Comparison of ENCODE assay signal across 1 cellular context in the genomic region with DNA sequence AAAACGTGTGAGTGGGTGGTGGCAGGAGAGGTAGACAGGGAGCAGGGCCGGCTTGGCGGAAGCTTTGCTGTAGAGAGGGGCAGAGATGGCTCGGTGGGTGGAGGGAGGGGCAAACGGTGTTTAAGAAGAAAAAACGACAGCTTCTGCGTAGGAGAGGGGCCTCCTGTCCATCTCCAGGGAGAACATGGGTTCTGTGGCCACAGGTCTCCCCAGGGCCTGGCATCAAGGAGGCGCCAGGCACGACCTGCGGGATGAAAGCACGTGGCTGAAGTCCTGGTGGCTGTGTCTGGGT.
A peak's percentile ranks its signal among the peaks of the same experiment; 100 is the strongest.
TF ChIP-seq lines count a peak whose summit lies in the region.

No MANE protein-coding gene starts in this region.

TF ChIP-seq in HepG2, 621 proteins besides CTCF, POLR2A, EP300 and RAD21 (continued from another document and continues in another):
- TF ChIP-seq MTA1 (CRISPR knock-in tag; IDR thresholded peaks at IDR 0.05; ENCODE audit: borderline replicate concordance) (no peak), ZNF264 (CRISPR knock-in tag; IDR thresholded peaks at IDR 0.05) (no peak), KLF11 (CRISPR knock-in tag; IDR thresholded peaks at IDR 0.05) (peak; percentile 71; the same call in 1 of the 2 replicates), PHF21A (CRISPR knock-in tag; IDR thresholded peaks at IDR 0.05) (no peak), ZNF563 (CRISPR knock-in tag; IDR thresholded peaks at IDR 0.05) (no peak), TBL1XR1 (IDR thresholded peaks at IDR 0.05; ENCODE audit: borderline replicate concordance, low read length, partially characterized antibody) (no peak), ETV5 (CRISPR knock-in tag; IDR thresholded peaks at IDR 0.05; ENCODE audit: borderline replicate concordance) (no peak), MEIS2 (CRISPR knock-in tag; IDR thresholded peaks at IDR 0.05) (no peak), TAF15 (IDR thresholded peaks at IDR 0.05; ENCODE audit: low read depth, low read length, poor library complexity, severe bottlenecking) (no peak), ZNF678 (CRISPR knock-in tag; IDR thresholded peaks at IDR 0.05) (no peak), NCOA2 (CRISPR knock-in tag; IDR thresholded peaks at IDR 0.05) (no peak), PHB2 (IDR thresholded peaks at IDR 0.05; ENCODE audit: partially characterized antibody) (no peak), ZNF605 (CRISPR knock-in tag; IDR thresholded peaks at IDR 0.05) (peak; percentile 86; the same call in 1 of the 2 replicates), ESRRA (CRISPR knock-in tag; IDR thresholded peaks at IDR 0.05; ENCODE audit: low read depth) (no peak), ZNF451 (CRISPR knock-in tag; IDR thresholded peaks at IDR 0.05) (peak; percentile 34; the same call in 1 of the 2 replicates), ZNF205 (CRISPR knock-in tag; IDR thresholded peaks at IDR 0.05) (0 out of 2 replicates have a peak, but pooled peaks have one; percentile 53), FOSL2 (CRISPR knock-in tag; IDR thresholded peaks at IDR 0.05) (no peak), ZNF317 (CRISPR knock-in tag; IDR thresholded peaks at IDR 0.05) (no peak), SP1 (IDR thresholded peaks at IDR 0.05) (no peak), SP1 (CRISPR knock-in tag; IDR thresholded peaks at IDR 0.05) (peak; percentile 77), CHD4 (IDR thresholded peaks at IDR 0.05; ENCODE audit: borderline replicate concordance, low read length) (0 out of 2 replicates have a peak, but pooled peaks have one; percentile 42), ZNF468 (CRISPR knock-in tag; IDR thresholded peaks at IDR 0.05) (no peak), SIX1 (CRISPR knock-in tag; IDR thresholded peaks at IDR 0.05; ENCODE audit: borderline replicate concordance) (no peak), ZNF431 (CRISPR knock-in tag; IDR thresholded peaks at IDR 0.05; ENCODE audit: borderline replicate concordance, low read depth) (0 out of 2 replicates have a peak, but pooled peaks have one; percentile 50), SALL2 (CRISPR knock-in tag; IDR thresholded peaks at IDR 0.05) (no peak), ZFP90 (CRISPR knock-in tag; IDR thresholded peaks at IDR 0.05; ENCODE audit: borderline replicate concordance) (no peak), FOXM1 (CRISPR knock-in tag; IDR thresholded peaks at IDR 0.05) (no peak), TCF7L2 (IDR thresholded peaks at IDR 0.05; ENCODE audit: low read depth, low read length) (no peak), NR3C1 (CRISPR knock-in tag; IDR thresholded peaks at IDR 0.05) (no peak), AHR (CRISPR knock-in tag; IDR thresholded peaks at IDR 0.05) (peak; percentile 60; the same call in 1 of the 2 replicates), ARNT (IDR thresholded peaks at IDR 0.05) (no peak), PRMT3 (CRISPR knock-in tag; IDR thresholded peaks at IDR 0.05; ENCODE audit: borderline replicate concordance, low read depth) (no peak), ZNF337 (CRISPR knock-in tag; IDR thresholded peaks at IDR 0.05; ENCODE audit: borderline replicate concordance, low read depth) (no peak), YY1 (IDR thresholded peaks at IDR 0.05; ENCODE audit: insufficient read depth, insufficient replicate concordance, low read depth, low read length) (no peak), ZNF841 (CRISPR knock-in tag; IDR thresholded peaks at IDR 0.05; ENCODE audit: borderline replicate concordance) (no peak), NFIB (CRISPR knock-in tag; IDR thresholded peaks at IDR 0.05; ENCODE audit: borderline replicate concordance) (peak; percentile 69; the same call in 1 of the 2 replicates), NR2C2 (CRISPR knock-in tag; IDR thresholded peaks at IDR 0.05; ENCODE audit: borderline replicate concordance) (no peak), PCBP2 (optimal IDR thresholded peaks at IDR 0.05; ENCODE audit: low read depth, low read length, poor library complexity, severe bottlenecking) (no peak), ETV6 (CRISPR knock-in tag; conservative IDR thresholded peaks at IDR 0.05) (no peak)
- TF ChIP-seq, protein P1, sequence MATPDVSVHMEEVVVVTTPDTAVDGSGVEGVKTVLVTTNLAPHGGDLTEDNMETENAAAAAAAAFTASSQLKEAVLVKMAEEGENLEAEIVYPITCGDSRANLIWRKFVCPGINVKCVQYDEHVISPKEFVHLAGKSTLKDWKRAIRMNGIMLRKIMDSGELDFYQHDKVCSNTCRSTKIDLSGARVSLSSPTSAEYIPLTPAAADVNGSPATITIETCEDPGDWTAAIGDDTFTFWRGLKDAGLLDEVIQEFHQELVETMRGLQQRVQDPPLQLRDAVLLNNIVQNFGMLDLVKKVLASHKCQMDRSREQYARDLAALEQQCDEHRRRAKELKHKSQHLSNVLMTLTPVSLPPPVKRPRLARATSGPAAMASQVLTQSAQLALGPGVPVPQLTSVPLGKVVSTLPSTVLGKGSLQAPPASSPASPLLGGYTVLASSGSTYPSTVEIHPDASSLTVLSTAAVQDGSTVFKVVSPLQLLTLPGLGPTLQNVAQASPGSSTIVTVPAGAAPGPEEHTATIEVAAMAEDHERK (CRISPR knock-in tag; IDR thresholded peaks at IDR 0.05; ENCODE audit: low read depth): no peak
- TF ChIP-seq, protein P2, sequence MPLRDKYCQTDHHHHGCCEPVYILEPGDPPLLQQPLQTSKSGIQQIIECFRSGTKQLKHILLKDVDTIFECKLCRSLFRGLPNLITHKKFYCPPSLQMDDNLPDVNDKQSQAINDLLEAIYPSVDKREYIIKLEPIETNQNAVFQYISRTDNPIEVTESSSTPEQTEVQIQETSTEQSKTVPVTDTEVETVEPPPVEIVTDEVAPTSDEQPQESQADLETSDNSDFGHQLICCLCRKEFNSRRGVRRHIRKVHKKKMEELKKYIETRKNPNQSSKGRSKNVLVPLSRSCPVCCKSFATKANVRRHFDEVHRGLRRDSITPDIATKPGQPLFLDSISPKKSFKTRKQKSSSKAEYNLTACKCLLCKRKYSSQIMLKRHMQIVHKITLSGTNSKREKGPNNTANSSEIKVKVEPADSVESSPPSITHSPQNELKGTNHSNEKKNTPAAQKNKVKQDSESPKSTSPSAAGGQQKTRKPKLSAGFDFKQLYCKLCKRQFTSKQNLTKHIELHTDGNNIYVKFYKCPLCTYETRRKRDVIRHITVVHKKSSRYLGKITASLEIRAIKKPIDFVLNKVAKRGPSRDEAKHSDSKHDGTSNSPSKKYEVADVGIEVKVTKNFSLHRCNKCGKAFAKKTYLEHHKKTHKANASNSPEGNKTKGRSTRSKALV (CRISPR knock-in tag; IDR thresholded peaks at IDR 0.05): no peak
- TF ChIP-seq, protein P3, sequence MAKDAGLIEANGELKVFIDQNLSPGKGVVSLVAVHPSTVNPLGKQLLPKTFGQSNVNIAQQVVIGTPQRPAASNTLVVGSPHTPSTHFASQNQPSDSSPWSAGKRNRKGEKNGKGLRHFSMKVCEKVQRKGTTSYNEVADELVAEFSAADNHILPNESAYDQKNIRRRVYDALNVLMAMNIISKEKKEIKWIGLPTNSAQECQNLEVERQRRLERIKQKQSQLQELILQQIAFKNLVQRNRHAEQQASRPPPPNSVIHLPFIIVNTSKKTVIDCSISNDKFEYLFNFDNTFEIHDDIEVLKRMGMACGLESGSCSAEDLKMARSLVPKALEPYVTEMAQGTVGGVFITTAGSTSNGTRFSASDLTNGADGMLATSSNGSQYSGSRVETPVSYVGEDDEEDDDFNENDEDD (CRISPR knock-in tag; IDR thresholded peaks at IDR 0.05; ENCODE audit: borderline replicate concordance): peak; percentile 86
- TF ChIP-seq, protein P4, sequence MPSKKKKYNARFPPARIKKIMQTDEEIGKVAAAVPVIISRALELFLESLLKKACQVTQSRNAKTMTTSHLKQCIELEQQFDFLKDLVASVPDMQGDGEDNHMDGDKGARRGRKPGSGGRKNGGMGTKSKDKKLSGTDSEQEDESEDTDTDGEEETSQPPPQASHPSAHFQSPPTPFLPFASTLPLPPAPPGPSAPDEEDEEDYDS (CRISPR knock-in tag; IDR thresholded peaks at IDR 0.05): no peak; the same call in 1 of the 2 replicates
- TF ChIP-seq, protein P5, sequence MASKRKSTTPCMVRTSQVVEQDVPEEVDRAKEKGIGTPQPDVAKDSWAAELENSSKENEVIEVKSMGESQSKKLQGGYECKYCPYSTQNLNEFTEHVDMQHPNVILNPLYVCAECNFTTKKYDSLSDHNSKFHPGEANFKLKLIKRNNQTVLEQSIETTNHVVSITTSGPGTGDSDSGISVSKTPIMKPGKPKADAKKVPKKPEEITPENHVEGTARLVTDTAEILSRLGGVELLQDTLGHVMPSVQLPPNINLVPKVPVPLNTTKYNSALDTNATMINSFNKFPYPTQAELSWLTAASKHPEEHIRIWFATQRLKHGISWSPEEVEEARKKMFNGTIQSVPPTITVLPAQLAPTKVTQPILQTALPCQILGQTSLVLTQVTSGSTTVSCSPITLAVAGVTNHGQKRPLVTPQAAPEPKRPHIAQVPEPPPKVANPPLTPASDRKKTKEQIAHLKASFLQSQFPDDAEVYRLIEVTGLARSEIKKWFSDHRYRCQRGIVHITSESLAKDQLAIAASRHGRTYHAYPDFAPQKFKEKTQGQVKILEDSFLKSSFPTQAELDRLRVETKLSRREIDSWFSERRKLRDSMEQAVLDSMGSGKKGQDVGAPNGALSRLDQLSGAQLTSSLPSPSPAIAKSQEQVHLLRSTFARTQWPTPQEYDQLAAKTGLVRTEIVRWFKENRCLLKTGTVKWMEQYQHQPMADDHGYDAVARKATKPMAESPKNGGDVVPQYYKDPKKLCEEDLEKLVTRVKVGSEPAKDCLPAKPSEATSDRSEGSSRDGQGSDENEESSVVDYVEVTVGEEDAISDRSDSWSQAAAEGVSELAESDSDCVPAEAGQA (IDR thresholded peaks at IDR 0.05; ENCODE audit: low read depth): no peak
- TF ChIP-seq, protein P5 (CRISPR knock-in tag; IDR thresholded peaks at IDR 0.05; ENCODE audit: borderline replicate concordance): no peak
- TF ChIP-seq, protein P6, sequence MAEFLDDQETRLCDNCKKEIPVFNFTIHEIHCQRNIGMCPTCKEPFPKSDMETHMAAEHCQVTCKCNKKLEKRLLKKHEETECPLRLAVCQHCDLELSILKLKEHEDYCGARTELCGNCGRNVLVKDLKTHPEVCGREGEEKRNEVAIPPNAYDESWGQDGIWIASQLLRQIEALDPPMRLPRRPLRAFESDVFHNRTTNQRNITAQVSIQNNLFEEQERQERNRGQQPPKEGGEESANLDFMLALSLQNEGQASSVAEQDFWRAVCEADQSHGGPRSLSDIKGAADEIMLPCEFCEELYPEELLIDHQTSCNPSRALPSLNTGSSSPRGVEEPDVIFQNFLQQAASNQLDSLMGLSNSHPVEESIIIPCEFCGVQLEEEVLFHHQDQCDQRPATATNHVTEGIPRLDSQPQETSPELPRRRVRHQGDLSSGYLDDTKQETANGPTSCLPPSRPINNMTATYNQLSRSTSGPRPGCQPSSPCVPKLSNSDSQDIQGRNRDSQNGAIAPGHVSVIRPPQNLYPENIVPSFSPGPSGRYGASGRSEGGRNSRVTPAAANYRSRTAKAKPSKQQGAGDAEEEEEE (CRISPR knock-in tag; IDR thresholded peaks at IDR 0.05; ENCODE audit: borderline replicate concordance): no peak
- TF ChIP-seq, protein P7, sequence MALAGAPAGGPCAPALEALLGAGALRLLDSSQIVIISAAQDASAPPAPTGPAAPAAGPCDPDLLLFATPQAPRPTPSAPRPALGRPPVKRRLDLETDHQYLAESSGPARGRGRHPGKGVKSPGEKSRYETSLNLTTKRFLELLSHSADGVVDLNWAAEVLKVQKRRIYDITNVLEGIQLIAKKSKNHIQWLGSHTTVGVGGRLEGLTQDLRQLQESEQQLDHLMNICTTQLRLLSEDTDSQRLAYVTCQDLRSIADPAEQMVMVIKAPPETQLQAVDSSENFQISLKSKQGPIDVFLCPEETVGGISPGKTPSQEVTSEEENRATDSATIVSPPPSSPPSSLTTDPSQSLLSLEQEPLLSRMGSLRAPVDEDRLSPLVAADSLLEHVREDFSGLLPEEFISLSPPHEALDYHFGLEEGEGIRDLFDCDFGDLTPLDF (CRISPR knock-in tag; IDR thresholded peaks at IDR 0.05): no peak
